Comparison of ENCODE assay signal across 8 cellular contexts in the genomic region with DNA sequence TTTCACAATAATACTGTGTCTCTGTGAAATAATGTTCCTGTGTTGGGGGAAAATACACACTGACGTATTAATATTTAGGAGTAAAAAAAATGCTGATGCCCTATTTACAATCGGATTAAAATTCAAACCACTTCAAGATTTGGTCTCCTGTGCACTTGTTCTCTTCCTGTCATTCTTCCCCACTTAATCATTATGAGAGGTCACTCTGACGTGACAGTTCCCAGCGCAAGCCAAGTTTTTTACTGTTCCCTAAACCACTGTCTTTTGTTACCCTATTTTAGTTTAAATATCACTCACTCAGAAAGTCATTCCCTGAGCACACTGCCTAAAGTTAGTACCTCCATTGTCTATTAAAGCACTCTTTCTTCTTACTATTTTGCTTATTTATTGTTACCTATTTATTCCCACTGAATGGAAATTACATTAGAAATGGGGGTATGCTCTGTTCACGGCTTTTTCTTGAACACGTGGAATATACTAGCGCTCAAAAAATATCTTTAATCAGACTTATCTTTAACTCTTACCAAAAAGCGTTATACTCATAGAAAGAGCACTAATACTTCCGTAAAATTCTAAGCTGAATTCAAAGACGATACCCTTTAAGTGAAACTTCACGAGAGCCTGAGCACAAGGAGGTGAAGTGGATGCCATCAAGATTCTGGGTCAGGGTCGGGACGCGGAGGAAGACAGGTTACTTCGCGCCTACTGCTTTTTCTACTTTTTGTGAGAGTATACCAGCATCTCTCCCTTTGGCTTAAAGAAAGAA. TPM values are rescaled to one million over a fixed set of nuclear protein-coding genes. Genes with fewer than 3 reads are reported as not detected.
DNase-seq lines count a peak whose midpoint lies in the region; ATAC-seq and TF ChIP-seq lines count a peak whose summit lies in the region.

No MANE protein-coding gene starts in this region.

- H4K20me1 ChIP-seq in neural cell (ENCODE audit: insufficient read depth), result no peaks in the 10 kb centered on the region

- H3F3A ChIP-seq in neural cell (ENCODE audit: insufficient read depth, low read length, poor library complexity, severe bottlenecking), result no peaks in the 10 kb centered on the region

- peaks cover 26 to 46% (median 35%) of the 10 kb centered on the region in 4 donors for H3K4me1 ChIP-seq in esophagus muscularis mucosa

- peak; percentile 32 for DNase-seq in GM12865 (ENCODE audit: low read depth)
- peak; percentile 73 for DNase-seq in KBM-7
- DNase-seq in SK-N-MC (ENCODE audit: low read depth, low spot score), result peak; percentile 12
- DNase-seq in esophagus muscularis mucosa (ENCODE audit: extremely low spot score), result no peak
- DNase-seq in kidney glomerular epithelial cell (lab: John Stamatoyannopoulos, UW), result no peak
- DNase-seq in activated CD4-positive, alpha-beta T cell treated with anti-CD3 and anti-CD28 coated beads for 4 hours, result no peak

- H3K36me3 ChIP-seq in SK-N-MC (ENCODE audit: insufficient read depth, low read length) (peaks cover 17% of the 10 kb centered on the region), esophagus muscularis mucosa (peaks cover 0 to 14% (median 7%) of the 10 kb centered on the region in 4 donors), neural cell (ENCODE audit: insufficient read depth, low read length) (no peaks in the 10 kb centered on the region)

- WGBS in esophagus muscularis mucosa, result under 1% methylated on average over 16 of the region's 16 CpGs

- H3K4me3 ChIP-seq in GM12865 (ENCODE audit: low read depth, low read length) (peak overlapping the region; percentile 65), SK-N-MC (peak overlapping the region; percentile 91), esophagus muscularis mucosa (peak overlapping the region; percentile 72 to 91 (median 86)), neural cell (ENCODE audit: low read length) (peak overlapping the region; percentile 78)

- H3K9me3 ChIP-seq in SK-N-MC (ENCODE audit: low read depth, low read length) (no peaks in the 10 kb centered on the region), esophagus muscularis mucosa (no peaks in the 10 kb centered on the region), neural cell (ENCODE audit: low read length) (no peaks in the 10 kb centered on the region)

- TF ChIP-seq EP300 in esophagus muscularis mucosa (IDR thresholded peaks at IDR 0.05) (no peak), neural cell (conservative IDR thresholded peaks at IDR 0.05; ENCODE audit: poor library complexity, severe bottlenecking) (no peak)

- H3K9me2 ChIP-seq in neural cell (ENCODE audit: insufficient read depth, low read length), result no peaks in the 10 kb centered on the region

- no peak overlapping the region for H2AFZ ChIP-seq in neural cell (ENCODE audit: low read depth, low read length)

- H3K27ac ChIP-seq in SK-N-MC (peak overlapping the region; percentile 94), esophagus muscularis mucosa (replicated peaks in 1 of 4) (peak overlapping the region; percentile 90 to 98 (median 96)), neural cell (ENCODE audit: low read length) (peak overlapping the region; percentile 47)

- intact Hi-C loops in esophagus muscularis mucosa (cut with DNase I), result loop anchor here (5.0 to 10.0 kb wide), 2 partner anchors 53 to 181 kb away; a partner anchor contains a TSS

- no peak for TF ChIP-seq POLR2A in esophagus muscularis mucosa (IDR thresholded peaks at IDR 0.05; ENCODE audit: low read depth)

- peak; percentile 37 for ATAC-seq in GM21786 (IDR thresholded peaks at IDR 0.05; ENCODE audit: unreplicated experiment)

- H3K4me2 ChIP-seq in neural cell (ENCODE audit: low read length), result peak overlapping the region; percentile 49

- TF ChIP-seq CTCF in GM12865 (IDR thresholded peaks at IDR 0.05; ENCODE audit: insufficient read depth, low read depth, low read length, missing control alignments) (no peak), esophagus muscularis mucosa (IDR thresholded peaks at IDR 0.05) (no peak), neural cell (IDR thresholded peaks at IDR 0.05; ENCODE audit: poor library complexity, severe bottlenecking) (no peak)

- peak overlapping the region; percentile 95 for H3K9ac ChIP-seq in SK-N-MC (ENCODE audit: insufficient read length)
- H3K9ac ChIP-seq in neural cell (ENCODE audit: low read length), result peak overlapping the region; percentile 46

- H3K27me3 ChIP-seq in esophagus muscularis mucosa, result no peaks in the 10 kb centered on the region
- no peaks in the 10 kb centered on the region for H3K27me3 ChIP-seq in neural cell (ENCODE audit: insufficient read depth, low read depth, low read length)

- no peak for TF ChIP-seq RAD21 in neural cell (conservative IDR thresholded peaks at IDR 0.05)

- in situ Hi-C loops in KBM-7 (cut with MboI; ENCODE audit: low pct_unique_long_range_greater_than_20kb, low sequenced_read_pairs), result no loop called here

- peaks cover 37% of the 10 kb centered on the region for H3K79me2 ChIP-seq in neural cell (replicated peaks; ENCODE audit: insufficient read depth, low read length)

TF ChIP-seq in neural cell, 6 proteins besides CTCF, POLR2A, EP300 and RAD21:
- TF ChIP-seq MXI1 (conservative IDR thresholded peaks at IDR 0.05; ENCODE audit: poor library complexity, severe bottlenecking) (peak; percentile 94), EZH2 (IDR thresholded peaks at IDR 0.05; ENCODE audit: borderline replicate concordance, insufficient read depth, low read length, poor library complexity, severe bottlenecking) (no peak)

RNA-seq across cellular contexts. Expression of a gene that starts 0.7 kb away (rescaled TPM):
- 10 to 100 TPM; 69.8 to 98.0 (median 84.8) TPM for total RNA-seq in esophagus muscularis mucosa
- polyA plus RNA-seq in neural cell, result 155 and 198 TPM in 2 replicates
- polyA minus RNA-seq in neural cell, result 65.5 and 67.9 TPM in 2 replicates

RNA-seq across cellular contexts. Expression of a gene that starts 44.0 kb away (rescaled TPM):
- 10 to 100 TPM; 47.9 to 75.7 (median 60.5) TPM for total RNA-seq in esophagus muscularis mucosa
- 281 and 401 TPM in 2 replicates for polyA plus RNA-seq in neural cell
- polyA minus RNA-seq in neural cell, result 111 and 121 TPM in 2 replicates

RNA-seq across cellular contexts. Expression of a gene that starts 54.4 kb away (rescaled TPM):
- total RNA-seq in esophagus muscularis mucosa, result 10 to 100 TPM; 15.9 to 22.0 (median 17.7) TPM
- 32.3 and 38.5 TPM in 2 replicates for polyA plus RNA-seq in neural cell
- polyA minus RNA-seq in neural cell, result 69.9 and 94.8 TPM in 2 replicates

Comparison
In these comparisons a context has a peak if more than half of its experiments do, and no peak if none do; other contexts are left out.
1. DNase-seq: peak in GM12865 (single experiment), KBM-7 (single experiment) and SK-N-MC (single experiment); none in esophagus muscularis mucosa (single experiment), kidney glomerular epithelial cell (single experiment) and activated CD4-positive, alpha-beta T cell treated with anti-CD3 and anti-CD28 coated beads for 4 hours (0 of 2).
2. Peak in every context shown above with its lines, with median percentiles within 50 percentile points of each other: H3K4me3 ChIP-seq and H3K27ac ChIP-seq.